ENCODE assay signal across 20 cellular contexts in the genomic region with DNA sequence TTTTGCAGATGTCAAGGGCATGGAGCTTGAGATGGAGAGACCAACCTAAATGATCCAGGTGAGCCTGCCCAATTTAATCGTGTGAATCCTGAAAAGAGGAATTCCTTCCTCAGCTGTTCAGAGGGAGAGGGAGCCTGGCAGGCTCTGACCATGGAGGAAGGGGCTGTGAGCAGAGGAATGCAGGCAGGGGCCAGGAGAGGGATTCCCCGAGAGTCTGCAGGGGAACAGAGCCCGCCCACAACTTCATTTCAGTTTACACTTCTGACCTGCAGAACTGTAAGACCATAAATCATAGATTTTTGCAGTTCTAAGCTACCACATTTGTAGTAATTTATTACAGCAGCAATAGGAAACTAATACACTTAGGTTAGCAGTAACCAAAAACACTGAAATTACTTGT.
"Had no signal": no experiment of that assay in that cellular context is flagged by ENCODE, and none has a peak within 500 bp of the region (broad histone marks: within the 10 kb centered on the region; RNA-seq: fewer than 3 reads in every experiment).

No MANE protein-coding gene starts in this region.

- H3K27me3 ChIP-seq: testis had no signal

- H3K4me3 ChIP-seq: body of pancreas, coronary artery, right lobe of liver, smooth muscle cell, stomach, testis, upper lobe of left lung had no signal

- H3K36me3 ChIP-seq: right lobe of liver, stomach, upper lobe of left lung had no signal

- ATAC-seq: activated CD4-positive, CD25-positive, alpha-beta regulatory T cell treated with anti-CD3 and anti-CD28 coated beads, Interleukin-2, amount 50 U/mL, for 24 hours; body of pancreas; left ventricle myocardium superior; naive thymus-derived CD4-positive, alpha-beta T cell; right lobe of liver; stimulated activated effector memory CD8-positive, alpha-beta T cell treated with anti-CD3 and anti-CD28 coated beads, Interleukin-12 subunit alpha, Interleukin-12 subunit beta, amount 100 ng/mL, for 72 hours had no signal

- H3K9me3 ChIP-seq: body of pancreas, right lobe of liver, stomach, testis, upper lobe of left lung had no signal

- H3K9me3 Mint-ChIP-seq: central memory CD8-positive, alpha-beta T cell; memory B cell; stimulated activated effector memory CD8-positive, alpha-beta T cell treated with anti-CD3 and anti-CD28 coated beads, Interleukin-12 subunit alpha, Interleukin-12 subunit beta, amount 100 ng/mL, for 72 hours had no signal

- H3K4me1 Mint-ChIP-seq: memory B cell had no signal

- H3K27ac ChIP-seq: body of pancreas, coronary artery, parathyroid adenoma, right lobe of liver, testis, upper lobe of left lung had no signal

- H3K4me1 ChIP-seq: parathyroid adenoma, right lobe of liver had no signal

- H3K27ac Mint-ChIP-seq: activated naive CD8-positive, alpha-beta T cell; memory B cell; naive thymus-derived CD4-positive, alpha-beta T cell; stimulated activated effector memory CD8-positive, alpha-beta T cell treated with anti-CD3 and anti-CD28 coated beads, Interleukin-12 subunit alpha, Interleukin-12 subunit beta, amount 100 ng/mL, for 72 hours had no signal

- DNase-seq: amygdala; body of pancreas; erythroblast; hypothalamus; left ventricle myocardium superior; naive thymus-derived CD4-positive, alpha-beta T cell; right lobe of liver; stimulated activated CD4-positive, alpha-beta T cell treated with anti-CD3 and anti-CD28 coated beads, Interleukin-4, amount 100 ng/mL, for 1 hour; stomach; T1000; testis; upper lobe of left lung had no signal

- H3K4me3 Mint-ChIP-seq: activated naive CD8-positive, alpha-beta T cell; central memory CD8-positive, alpha-beta T cell; memory B cell; naive thymus-derived CD4-positive, alpha-beta T cell; stimulated activated effector memory CD8-positive, alpha-beta T cell treated with anti-CD3 and anti-CD28 coated beads, Interleukin-12 subunit alpha, Interleukin-12 subunit beta, amount 100 ng/mL, for 72 hours had no signal

- H3K36me3 Mint-ChIP-seq: activated naive CD8-positive, alpha-beta T cell; stimulated activated effector memory CD8-positive, alpha-beta T cell treated with anti-CD3 and anti-CD28 coated beads, Interleukin-12 subunit alpha, Interleukin-12 subunit beta, amount 100 ng/mL, for 72 hours had no signal
